12 cellular contexts compared by ENCODE assay signal in the genomic region with DNA sequence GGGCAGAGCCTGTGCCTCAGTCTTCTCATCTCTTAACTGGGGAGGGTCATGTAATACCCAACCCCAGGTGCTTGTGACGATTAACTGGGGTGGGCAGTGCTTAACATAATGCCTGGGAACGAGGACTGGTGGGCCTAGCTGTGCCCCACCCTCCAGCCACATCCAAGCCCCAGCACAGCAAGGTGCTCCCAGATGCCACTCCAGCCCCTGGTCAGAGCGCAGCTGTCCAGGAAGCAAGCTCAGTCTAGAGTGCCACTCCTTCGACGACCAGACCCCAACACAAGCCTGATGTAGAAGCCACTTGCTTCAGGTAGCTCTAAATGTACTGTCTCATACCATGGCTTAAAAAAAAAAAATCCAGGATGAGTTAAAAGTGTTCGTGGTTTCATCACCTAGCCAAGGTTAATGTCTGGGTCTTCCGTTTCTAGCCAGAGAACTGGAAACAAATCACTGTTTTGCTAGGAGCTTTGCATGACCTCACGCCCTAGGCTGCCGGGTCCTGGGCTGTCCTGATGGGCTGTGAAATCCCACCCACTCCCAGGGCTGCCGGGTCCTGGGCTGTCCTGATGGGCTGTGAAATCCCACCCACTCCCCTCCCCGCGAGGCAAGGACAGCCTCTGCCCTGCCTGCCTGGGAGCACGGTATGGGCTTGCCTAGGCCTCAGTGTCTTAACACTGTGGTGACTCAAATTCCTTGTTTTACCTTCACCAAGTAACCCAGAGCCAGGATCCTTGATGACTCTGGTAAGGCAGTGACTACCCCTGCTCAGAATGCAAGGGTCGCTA. TPM values are rescaled to one million over a fixed set of nuclear protein-coding genes. Genes with fewer than 3 reads are reported as not detected.
DNase-seq lines count a peak whose midpoint lies in the region; ATAC-seq and TF ChIP-seq lines count a peak whose summit lies in the region.
"Had no signal": no experiment of that assay in that cellular context is flagged by ENCODE, and none has a peak within 500 bp of the region (broad histone marks: within the 10 kb centered on the region; RNA-seq: fewer than 3 reads in every experiment).

No MANE protein-coding gene starts in this region.

- H3K4me1 ChIP-seq in smooth muscle cell (ENCODE audit: low read depth) (peaks cover 13% of the 10 kb centered on the region), mucosa of descending colon (ENCODE audit: low read depth) (no peaks in the 10 kb centered on the region)

- no peaks in the 10 kb centered on the region for H3K9me3 Mint-ChIP-seq in activated T-cell treated with anti-CD3 and anti-CD28 coated beads, Interleukin-2, amount 50 U/mL, for 24 hours
- H3K9me3 Mint-ChIP-seq in activated naive CD8-positive, alpha-beta T cell treated with anti-CD3 and anti-CD28 coated beads for 36 hours: no peaks in the 10 kb centered on the region

- no peaks in the 10 kb centered on the region for H3K27me3 Mint-ChIP-seq in activated T-cell treated with anti-CD3 and anti-CD28 coated beads, Interleukin-2, amount 50 U/mL, for 24 hours
- H3K27me3 Mint-ChIP-seq in activated naive CD8-positive, alpha-beta T cell treated with anti-CD3 and anti-CD28 coated beads for 36 hours: no peaks in the 10 kb centered on the region
- H3K27me3 Mint-ChIP-seq: activated naive CD8-positive, alpha-beta T cell had no signal

- H3K9me3 ChIP-seq in smooth muscle cell (replicated peaks; ENCODE audit: low read depth) (no peaks in the 10 kb centered on the region), mucosa of descending colon (no peaks in the 10 kb centered on the region)
- H3K9me3 ChIP-seq: stomach had no signal

- ATAC-seq in GM21526 (IDR thresholded peaks at IDR 0.05; ENCODE audit: low FRiP score, unreplicated experiment): no peak
- ATAC-seq in mucosa of descending colon: no peak

- no peaks in the 10 kb centered on the region for H3K79me2 ChIP-seq in smooth muscle cell (ENCODE audit: low read depth)

- no peak for DNase-seq in activated T-cell treated with anti-CD3 and anti-CD28 coated beads, Interleukin-2, amount 50 U/mL, for 24 hours
- no peak for DNase-seq in activated T-cell treated with anti-CD3 and anti-CD28 coated beads for 4 hours
- DNase-seq in activated naive CD8-positive, alpha-beta T cell treated with anti-CD3 and anti-CD28 coated beads for 36 hours: no peak
- DNase-seq in hepatic stellate cell (ENCODE audit: low spot score): peak; percentile 50
- DNase-seq in smooth muscle cell (lab: John Stamatoyannopoulos, UW; ENCODE audit: unreplicated experiment): no peak
- DNase-seq in mucosa of descending colon: no peak
- DNase-seq in nucleus accumbens (lab: John Stamatoyannopoulos, UW): no peak
- DNase-seq: MV-4-11, stomach had no signal

- TF ChIP-seq CTCF in smooth muscle cell (IDR thresholded peaks at IDR 0.05; ENCODE audit: borderline replicate concordance, insufficient read depth, poor library complexity, severe bottlenecking): no peak
- no peak for TF ChIP-seq CTCF in mucosa of descending colon (IDR thresholded peaks at IDR 0.05)

- peaks cover 26% of the 10 kb centered on the region for H3F3A ChIP-seq in smooth muscle cell (ENCODE audit: low read depth)

- H3K4me3 Mint-ChIP-seq in activated T-cell treated with anti-CD3 and anti-CD28 coated beads, Interleukin-2, amount 50 U/mL, for 24 hours: no peak overlapping the region
- H3K4me3 Mint-ChIP-seq in activated naive CD8-positive, alpha-beta T cell treated with anti-CD3 and anti-CD28 coated beads for 36 hours: no peak overlapping the region
- H3K4me3 Mint-ChIP-seq: activated naive CD8-positive, alpha-beta T cell had no signal

- H3K9ac ChIP-seq in smooth muscle cell (ENCODE audit: low read depth): peak overlapping the region; percentile 41

- peaks cover 2% of the 10 kb centered on the region for H4K20me1 ChIP-seq in smooth muscle cell (ENCODE audit: low read depth)

- H3K27me3 ChIP-seq in smooth muscle cell (ENCODE audit: low read depth): no peaks in the 10 kb centered on the region
- H3K27me3 ChIP-seq: stomach had no signal

- peak overlapping the region; percentile 9 for H3K27ac Mint-ChIP-seq in activated T-cell treated with anti-CD3 and anti-CD28 coated beads, Interleukin-2, amount 50 U/mL, for 24 hours
- peak overlapping the region; percentile 20 for H3K27ac Mint-ChIP-seq in activated naive CD8-positive, alpha-beta T cell treated with anti-CD3 and anti-CD28 coated beads for 36 hours
- H3K27ac Mint-ChIP-seq: activated naive CD8-positive, alpha-beta T cell had no signal

- peaks cover 17% of the 10 kb centered on the region for H3K4me1 Mint-ChIP-seq in activated T-cell treated with anti-CD3 and anti-CD28 coated beads, Interleukin-2, amount 50 U/mL, for 24 hours (ENCODE audit: low read depth)
- H3K4me1 Mint-ChIP-seq in activated naive CD8-positive, alpha-beta T cell treated with anti-CD3 and anti-CD28 coated beads for 36 hours: peaks cover 13% of the 10 kb centered on the region

- peak overlapping the region; percentile 69 for H3K27ac ChIP-seq in smooth muscle cell (ENCODE audit: low read depth)
- H3K27ac ChIP-seq: stomach, WERI-Rb-1 had no signal

- H2AFZ ChIP-seq in smooth muscle cell (ENCODE audit: low read depth): no peak overlapping the region

- H3K4me3 ChIP-seq in smooth muscle cell: no peak overlapping the region
- H3K4me3 ChIP-seq in mucosa of descending colon: no peak overlapping the region
- H3K4me3 ChIP-seq: stomach had no signal

- H3K36me3 ChIP-seq in smooth muscle cell (ENCODE audit: low read depth): no peaks in the 10 kb centered on the region
- peaks cover 5% of the 10 kb centered on the region for H3K36me3 ChIP-seq in mucosa of descending colon (ENCODE audit: low read depth)

- H3K4me2 ChIP-seq in smooth muscle cell: peak overlapping the region; percentile 71

- 28% methylated on average over 14 of the region's 14 CpGs for WGBS in smooth muscle cell (ENCODE audit: low lambda C conversion rate)

- H3K36me3 Mint-ChIP-seq in activated T-cell treated with anti-CD3 and anti-CD28 coated beads, Interleukin-2, amount 50 U/mL, for 24 hours (ENCODE audit: low read depth): peaks cover 43% of the 10 kb centered on the region
- H3K36me3 Mint-ChIP-seq in activated naive CD8-positive, alpha-beta T cell treated with anti-CD3 and anti-CD28 coated beads for 36 hours: no peaks in the 10 kb centered on the region
- H3K36me3 Mint-ChIP-seq: activated naive CD8-positive, alpha-beta T cell had no signal

- intact Hi-C loops in mucosa of descending colon (cut with DNase I, micrococcal nuclease): no loop called here

RNA-seq across cellular contexts. Expression of a gene that starts 7.7 kb away (rescaled TPM):
- 1 to 10 TPM; 3.2 to 4.3 TPM for total RNA-seq in activated naive CD8-positive, alpha-beta T cell treated with anti-CD3 and anti-CD28 coated beads for 36 hours
- 10.4 and 12.0 TPM in 2 replicates for total RNA-seq in smooth muscle cell
- polyA plus RNA-seq in smooth muscle cell: 13.5 and 14.3 TPM in 2 replicates
- total RNA-seq in mucosa of descending colon: 10 to 100 TPM; 13.4 to 20.7 (median 16.4) TPM

RNA-seq across cellular contexts. Expression of a gene that starts 9.6 kb away (rescaled TPM):
- 100 to 1,000 TPM; 237 to 242 TPM for total RNA-seq in activated naive CD8-positive, alpha-beta T cell treated with anti-CD3 and anti-CD28 coated beads for 36 hours
- 132 and 149 TPM in 2 replicates for total RNA-seq in smooth muscle cell
- 188 and 210 TPM in 2 replicates for polyA plus RNA-seq in smooth muscle cell
- 100 to 1,000 TPM; 278 to 319 (median 316) TPM for total RNA-seq in mucosa of descending colon

RNA-seq across cellular contexts. Expression of a gene that starts 42.7 kb away (rescaled TPM):
- total RNA-seq in activated naive CD8-positive, alpha-beta T cell treated with anti-CD3 and anti-CD28 coated beads for 36 hours: 10 to 100 TPM; 13.7 to 15.2 TPM
- total RNA-seq in smooth muscle cell (37.3 and 37.7 TPM in 2 replicates), mucosa of descending colon (10 to 100 TPM in 2 of 3 donors, 1 to 10 TPM in 1; 6.7 to 15.1 (median 10.3) TPM)
- polyA plus RNA-seq in smooth muscle cell: 6.7 and 8.5 TPM in 2 replicates

RNA-seq across cellular contexts. Expression of a gene that starts 46.7 kb away (rescaled TPM):
- 10 to 100 TPM; 55.4 to 56.9 TPM for total RNA-seq in activated naive CD8-positive, alpha-beta T cell treated with anti-CD3 and anti-CD28 coated beads for 36 hours
- total RNA-seq in smooth muscle cell: 19.9 and 40.9 TPM in 2 replicates
- 14.6 and 22.9 TPM in 2 replicates for polyA plus RNA-seq in smooth muscle cell
- total RNA-seq in mucosa of descending colon: 10 to 100 TPM; 27.9 to 39.8 (median 30.1) TPM

RNA-seq across cellular contexts. Expression of a gene that starts 47.0 kb away (rescaled TPM):
- total RNA-seq in activated naive CD8-positive, alpha-beta T cell treated with anti-CD3 and anti-CD28 coated beads for 36 hours: 10 to 100 TPM; 19.4 TPM
- 10.4 and 12.6 TPM in 2 replicates for total RNA-seq in smooth muscle cell
- 3.3 and 4.5 TPM in 2 replicates for polyA plus RNA-seq in smooth muscle cell
- total RNA-seq in mucosa of descending colon: 10 to 100 TPM; 20.1 to 24.1 (median 21.9) TPM
